In genomic region chr11:72890881-72891280, GRCh38 we compare ENCODE assay signal across 23 cellular contexts.
"Had no signal": no experiment of that assay in that cellular context is flagged by ENCODE, and none has a peak within 500 bp of the region (broad histone marks: within the 10 kb centered on the region; RNA-seq: fewer than 3 reads in every experiment).

No MANE protein-coding gene starts in this region.

- H3K27me3 ChIP-seq: colonic mucosa, esophagus muscularis mucosa, foreskin keratinocyte, gastroesophageal sphincter, heart left ventricle, hepatocyte, left lung had no signal

- ATAC-seq: effector memory CD8-positive, alpha-beta T cell; foreskin keratinocyte; gastroesophageal sphincter; heart left ventricle; left colon; left lung; left ventricle myocardium superior; lower lobe of right lung had no signal

- H3K9me3 Mint-ChIP-seq: dendritic cell treated with granulocyte-macrophage colony-stimulating factor and Interleukin-4, amounts not matched to agents 40 ng/mL and 50 ng/mL, for 4 days; effector memory CD8-positive, alpha-beta T cell; endodermal cell; immature natural killer cell had no signal

- H3K79me2 ChIP-seq: hepatocyte had no signal

- H3K4me1 ChIP-seq: colonic mucosa, esophagus muscularis mucosa, foreskin keratinocyte, gastroesophageal sphincter, heart left ventricle, left lung, lower lobe of right lung had no signal

- H3K27ac Mint-ChIP-seq: dendritic cell treated with granulocyte-macrophage colony-stimulating factor and Interleukin-4, amounts not matched to agents 40 ng/mL and 50 ng/mL, for 4 days; endodermal cell had no signal

- H3K9me3 ChIP-seq: colonic mucosa, esophagus muscularis mucosa, gastroesophageal sphincter, heart left ventricle, left lung, lower lobe of right lung had no signal

- H3K27ac ChIP-seq: colonic mucosa, esophagus muscularis mucosa, foreskin keratinocyte, gastroesophageal sphincter, heart left ventricle, hepatocyte, left lung, lower lobe of right lung had no signal

- H2AFZ ChIP-seq: hepatocyte had no signal

- FAIRE-seq: endometrium, kidney had no signal

- H3K36me3 ChIP-seq: colonic mucosa had no signal

- H3K4me1 Mint-ChIP-seq: endodermal cell, immature natural killer cell had no signal

- H3K27me3 Mint-ChIP-seq: dendritic cell treated with granulocyte-macrophage colony-stimulating factor and Interleukin-4, amounts not matched to agents 40 ng/mL and 50 ng/mL, for 4 days; effector memory CD8-positive, alpha-beta T cell had no signal

- H3K4me2 ChIP-seq: hepatocyte had no signal

- DNase-seq: colonic mucosa; cortex of kidney; effector CD8-positive, alpha-beta T cell; effector memory CD8-positive, alpha-beta T cell; endodermal cell; foreskin keratinocyte; heart left ventricle; hypothalamus; immature natural killer cell; islet precursor cell; kidney; kidney glomerular epithelial cell; left colon; left lung; left ventricle myocardium superior; lower lobe of right lung; mesendoderm; midbrain had no signal

- H3K4me3 Mint-ChIP-seq: dendritic cell treated with granulocyte-macrophage colony-stimulating factor and Interleukin-4, amounts not matched to agents 40 ng/mL and 50 ng/mL, for 4 days; effector memory CD8-positive, alpha-beta T cell; endodermal cell; immature natural killer cell had no signal

- H3K4me3 ChIP-seq: colonic mucosa, esophagus muscularis mucosa, gastroesophageal sphincter, heart left ventricle, hepatocyte, left lung, lower lobe of right lung had no signal
